14 cellular contexts compared by ENCODE assay signal in the genomic region with DNA sequence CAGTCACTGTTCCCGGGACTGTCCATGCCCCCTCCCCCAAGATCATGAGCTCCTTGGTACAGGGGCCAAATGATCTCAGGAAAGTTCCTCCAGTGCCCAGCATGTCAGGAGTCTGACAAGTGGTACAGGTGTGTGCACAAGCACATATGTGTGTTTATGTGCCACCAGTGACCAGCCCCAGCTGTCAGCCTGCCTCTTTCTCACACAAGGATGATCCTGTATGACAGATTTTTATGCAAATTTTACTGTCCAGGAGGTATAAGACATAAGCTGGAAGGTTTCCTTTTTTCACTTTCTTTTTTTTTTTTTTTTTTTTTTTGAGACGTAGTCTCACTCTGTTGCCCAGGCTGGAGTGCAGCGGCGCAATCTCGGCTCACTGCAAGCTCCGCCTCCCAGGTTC. TPM values are rescaled to one million over a fixed set of nuclear protein-coding genes. Genes with fewer than 3 reads are reported as not detected.
DNase-seq lines count a peak whose midpoint lies in the region; ATAC-seq and TF ChIP-seq lines count a peak whose summit lies in the region.
"Had no signal": no experiment of that assay in that cellular context is flagged by ENCODE, and none has a peak within 500 bp of the region (broad histone marks: within the 10 kb centered on the region; RNA-seq: fewer than 3 reads in every experiment).

No MANE protein-coding gene starts in this region.

- H3K27me3 Mint-ChIP-seq in CD4-positive, alpha-beta memory T cell, result no peaks in the 10 kb centered on the region
- H3K27me3 Mint-ChIP-seq in endodermal cell (ENCODE audit: insufficient read depth), result no peaks in the 10 kb centered on the region

- no peaks in the 10 kb centered on the region for H3K36me3 ChIP-seq in CD4-positive, alpha-beta memory T cell (ENCODE audit: insufficient read depth, low read length)
- H3K36me3 ChIP-seq in Karpas-422 (ENCODE audit: insufficient read depth, low read length), result no peaks in the 10 kb centered on the region
- H3K36me3 ChIP-seq in endodermal cell (ENCODE audit: control insufficient read depth, insufficient read depth, low read length), result peaks cover 6% of the 10 kb centered on the region
- H3K36me3 ChIP-seq: uterus had no signal

- no peak for TF ChIP-seq CTCF in endodermal cell (conservative IDR thresholded peaks at IDR 0.05)

- H3K27me3 ChIP-seq in CD4-positive, alpha-beta memory T cell (ENCODE audit: insufficient read depth, low read length), result no peaks in the 10 kb centered on the region
- no peaks in the 10 kb centered on the region for H3K27me3 ChIP-seq in Karpas-422 (ENCODE audit: low read length)
- H3K27me3 ChIP-seq in endodermal cell (ENCODE audit: control insufficient read depth, insufficient read depth, low read length, poor library complexity, severe bottlenecking), result no peaks in the 10 kb centered on the region
- H3K27me3 ChIP-seq: uterus had no signal

- no peaks in the 10 kb centered on the region for H3K9me3 ChIP-seq in CD4-positive, alpha-beta memory T cell (ENCODE audit: control insufficient read depth in 1 of 2, low read length in 2 of 2)
- no peaks in the 10 kb centered on the region for H3K9me3 ChIP-seq in Karpas-422 (ENCODE audit: low read length)
- no peaks in the 10 kb centered on the region for H3K9me3 ChIP-seq in endodermal cell (ENCODE audit: control insufficient read depth, low read length)
- H3K9me3 ChIP-seq: psoas muscle, uterus had no signal

- POLR2A ChIA-PET in CD4-positive, alpha-beta memory T cell (lab: Charles Lee; ENCODE audit: partially characterized antibody), result no interaction called here

- ATAC-seq in GM19025 (IDR thresholded peaks at IDR 0.05; ENCODE audit: low read depth, unreplicated experiment) (peak; percentile 73), GM21825 (IDR thresholded peaks at IDR 0.05; ENCODE audit: unreplicated experiment) (peak; percentile 50), esophagus mucosa (no peak)

- H3K9me3 Mint-ChIP-seq in CD4-positive, alpha-beta memory T cell, result no peaks in the 10 kb centered on the region
- H3K9me3 Mint-ChIP-seq in endodermal cell, result no peaks in the 10 kb centered on the region

- H3K4me3 Mint-ChIP-seq in CD4-positive, alpha-beta memory T cell, result no peak overlapping the region
- no peak overlapping the region for H3K4me3 Mint-ChIP-seq in endodermal cell

- H2AFZ ChIP-seq in Karpas-422 (ENCODE audit: low read length), result no peak overlapping the region

- H3K4me1 ChIP-seq in CD4-positive, alpha-beta memory T cell (ENCODE audit: insufficient read depth, low read length), result no peaks in the 10 kb centered on the region
- peaks cover 28% of the 10 kb centered on the region for H3K4me1 ChIP-seq in Karpas-422 (ENCODE audit: low read length)
- no peaks in the 10 kb centered on the region for H3K4me1 ChIP-seq in endodermal cell (ENCODE audit: control insufficient read depth, insufficient read depth, low read length)
- H3K4me1 ChIP-seq: uterus had no signal

- H3K27ac ChIP-seq in CD4-positive, alpha-beta memory T cell (ENCODE audit: low read depth, low read length), result no peak overlapping the region
- peak overlapping the region; percentile 54 for H3K27ac ChIP-seq in Karpas-422 (ENCODE audit: low read length)
- H3K27ac ChIP-seq in endodermal cell (ENCODE audit: low read depth, low read length), result no peak overlapping the region
- H3K27ac ChIP-seq: psoas muscle, uterus had no signal

- 95 to 100% methylated on average over 1 to 6 of the region's 6 CpGs for WGBS in endodermal cell (ENCODE audit: insufficient coverage in 1 of 2, insufficient read length in 1 of 2), 2 experiments

- intact Hi-C loops in CD4-positive, alpha-beta memory T cell (cut with micrococcal nuclease), result no loop called here

- H3K4me2 ChIP-seq in Karpas-422 (ENCODE audit: low read depth, low read length, poor library complexity, severe bottlenecking), result peak overlapping the region; percentile 53

- peak overlapping the region; percentile 47; the same call in 1 of the 2 replicates for H3K9ac ChIP-seq in Karpas-422 (ENCODE audit: low read length)
- no peak overlapping the region for H3K9ac ChIP-seq in endodermal cell (ENCODE audit: extremely low read depth, low read length, poor library complexity, severe bottlenecking)

- H3K4me1 Mint-ChIP-seq in CD4-positive, alpha-beta memory T cell, result peaks cover 0 to 3% (median 1%) of the 10 kb centered on the region in 4 donors
- peaks cover 19% of the 10 kb centered on the region for H3K4me1 Mint-ChIP-seq in endodermal cell

- DNase-seq in CD4-positive, alpha-beta memory T cell, result no peak
- peak; percentile 77 for DNase-seq in Karpas-422
- no peak for DNase-seq in activated naive CD4-positive, alpha-beta T cell (lab: John Stamatoyannopoulos, UW)
- no peak for DNase-seq in endodermal cell
- no peak for DNase-seq in DMS153 treated with DMSO at 0.1 percent for 48 hours (lab: John Stamatoyannopoulos, UW; ENCODE audit: unreplicated experiment)
- DNase-seq: activated naive CD4-positive, alpha-beta T cell treated with anti-CD3 and anti-CD28 coated beads, Interleukin-2, amount 50 U/mL, for 16 hours; kidney; NCI-H187 treated with DMSO at 0.1 percent for 48 hours; psoas muscle; SHP77; uterus had no signal

- no peak overlapping the region for H3K4me3 ChIP-seq in CD4-positive, alpha-beta memory T cell (ENCODE audit: low read length in 2 of 2)
- H3K4me3 ChIP-seq in Karpas-422 (ENCODE audit: low read length) (peak overlapping the region; percentile 22; the same call in 1 of the 2 replicates), endodermal cell (ENCODE audit: low read length) (no peak overlapping the region)
- H3K4me3 ChIP-seq: psoas muscle, uterus had no signal

- peaks cover 9% of the 10 kb centered on the region; the same call in 1 of the 2 replicates for H3K79me2 ChIP-seq in Karpas-422 (ENCODE audit: low read length)

- H3K27ac Mint-ChIP-seq in CD4-positive, alpha-beta memory T cell, result peak overlapping the region in 4 of 7 donors; percentile 31 to 86 (median 82)
- H3K27ac Mint-ChIP-seq in endodermal cell, result no peak overlapping the region

- H3K9me2 ChIP-seq in Karpas-422 (replicated peaks; ENCODE audit: insufficient read depth, low read length), result no peaks in the 10 kb centered on the region

- peaks cover 6 to 19% of the 10 kb centered on the region in 2 donors for H3K36me3 Mint-ChIP-seq in CD4-positive, alpha-beta memory T cell
- H3K36me3 Mint-ChIP-seq in endodermal cell (ENCODE audit: low read depth), result peaks cover 24% of the 10 kb centered on the region

- CTCF ChIA-PET in CD4-positive, alpha-beta memory T cell (lab: Charles Lee; ENCODE audit: partially characterized antibody), result interaction anchor here (0.6 kb wide), 1 partner anchor 1407 kb away, joined by 3 read pairs; no protein-coding TSS in a partner anchor

- H4K20me1 ChIP-seq in Karpas-422 (ENCODE audit: insufficient read depth, low read depth, low read length), result peaks cover 11% of the 10 kb centered on the region; the same call in 1 of the 2 replicates

RNA-seq across cellular contexts. Expression of a gene that starts 31.4 kb away (rescaled TPM):
- total RNA-seq in CD4-positive, alpha-beta memory T cell, result 10 to 100 TPM; 18.0 to 19.8 TPM
- 10 to 100 TPM; 10.8 to 19.2 TPM for polyA plus RNA-seq in CD4-positive, alpha-beta memory T cell
- total RNA-seq in Karpas-422 (2014; rRNA removed; shearing (Covaris generic); ENCODE audit: low replicate concordance), result 12.9 and 34.8 TPM in 2 replicates
- 25.4 TPM for total RNA-seq in esophagus mucosa
- 10 to 100 TPM; 18.2 to 21.2 TPM for total RNA-seq in endodermal cell
- 20.6 TPM for polyA plus RNA-seq in endodermal cell (2013, experiment 1 of 2)
- polyA plus RNA-seq in endodermal cell (2013, experiment 2 of 2), result 21.5 TPM

RNA-seq across cellular contexts. Expression of a gene that starts 55.9 kb away (rescaled TPM):
- 10 to 100 TPM; 25.6 to 27.8 TPM for total RNA-seq in CD4-positive, alpha-beta memory T cell
- polyA plus RNA-seq in CD4-positive, alpha-beta memory T cell, result 10 to 100 TPM in 1 of 2 donors, 1 to 10 TPM in 1; 7.1 to 14.7 TPM
- 9.3 and 10.7 TPM in 2 replicates for total RNA-seq in Karpas-422 (2014; rRNA removed; shearing (Covaris generic); ENCODE audit: low replicate concordance)
- total RNA-seq in esophagus mucosa (20.1 TPM), endodermal cell (10 to 100 TPM; 19.2 to 22.5 TPM)
- 16.3 TPM for polyA plus RNA-seq in endodermal cell (2013, experiment 1 of 2)
- 14.2 TPM for polyA plus RNA-seq in endodermal cell (2013, experiment 2 of 2)

RNA-seq across cellular contexts. Expression of a gene that starts 56.2 kb away (rescaled TPM):
- under 1 TPM; 0.44 to 0.64 TPM for total RNA-seq in CD4-positive, alpha-beta memory T cell
- polyA plus RNA-seq in CD4-positive, alpha-beta memory T cell, result not detected
- 0.52 and 1.1 TPM in 2 replicates for total RNA-seq in Karpas-422 (2014; rRNA removed; shearing (Covaris generic); ENCODE audit: low replicate concordance)
- total RNA-seq in esophagus mucosa (0.40 TPM), endodermal cell (1 to 10 TPM; 2.8 to 3.2 TPM)
- 3.1 TPM for polyA plus RNA-seq in endodermal cell (2013, experiment 1 of 2)
- 1.7 TPM for polyA plus RNA-seq in endodermal cell (2013, experiment 2 of 2)
